Comparison of ENCODE assay signal across 18 cellular contexts in the genomic region with DNA sequence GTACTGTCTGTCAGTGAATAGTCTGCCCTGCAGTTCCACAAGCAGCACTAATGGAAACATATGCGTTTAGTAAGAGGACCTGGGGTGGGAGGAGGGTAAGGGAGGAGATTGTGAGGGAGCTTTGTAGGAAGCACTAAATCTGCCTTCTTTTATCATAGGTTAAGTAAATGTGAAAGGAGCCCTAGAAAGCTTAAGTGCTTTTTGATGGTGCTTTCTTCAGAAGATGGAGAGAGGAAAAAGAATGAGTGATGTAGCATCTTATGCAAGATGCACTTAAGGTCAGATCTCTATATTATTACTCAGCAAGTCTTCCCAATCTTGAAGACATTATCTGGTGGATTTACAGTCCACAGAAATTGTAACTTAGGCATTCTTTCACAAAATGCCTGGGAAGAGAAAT.
DNase-seq lines count a peak whose midpoint lies in the region; ATAC-seq and TF ChIP-seq lines count a peak whose summit lies in the region.
"Had no signal": no experiment of that assay in that cellular context is flagged by ENCODE, and none has a peak within 500 bp of the region (broad histone marks: within the 10 kb centered on the region; RNA-seq: fewer than 3 reads in every experiment).

No MANE protein-coding gene starts in this region.

- no peaks in the 10 kb centered on the region for H3K27me3 Mint-ChIP-seq in MCF 10A (ENCODE audit: insufficient read depth, unreplicated experiment)

- H3K27ac Mint-ChIP-seq in MCF 10A (ENCODE audit: low read depth, unreplicated experiment) = no peak overlapping the region

- dilution Hi-C loops in mammary epithelial cell (cut with HindIII; ENCODE audit: low sequenced_read_pairs) = no loop called here

- no peak overlapping the region for H3K4me3 Mint-ChIP-seq in MCF 10A (ENCODE audit: unreplicated experiment)
- H3K4me3 Mint-ChIP-seq: CD14-positive monocyte had no signal

- in situ Hi-C loops in mammary epithelial cell (cut with MboI; ENCODE audit: low sequenced_read_pairs in 2 of 2) (no loop called here), astrocyte of the spinal cord (cut with HindIII; ENCODE audit: low sequenced_read_pairs) (no loop called here)

- BruUV-seq in mammary epithelial cell (replicated peaks; lab: Mats Ljungman, UMichigan) (no TSS peak), MCF 10A (replicated peaks; lab: Mats Ljungman, UMichigan) (no TSS peak), A673 (replicated peaks; lab: Mats Ljungman, UMichigan) (no TSS peak)

- H3K27ac ChIP-seq in mammary epithelial cell (ENCODE audit: insufficient read depth, low read depth, low read length) = no peak overlapping the region
- no peak overlapping the region for H3K27ac ChIP-seq in A673 (ENCODE audit: low read depth, low read length, poor library complexity, severe bottlenecking)
- H3K27ac ChIP-seq: PC-9 had no signal

- intact Hi-C loops in mammary epithelial cell (cut with micrococcal nuclease) = no loop called here
- intact Hi-C loops in MCF 10A (cut with micrococcal nuclease) = no loop called here
- intact Hi-C loops in A673 (cut with micrococcal nuclease; ENCODE audit: unreplicated experiment) = no loop called here

- H2AFZ ChIP-seq in mammary epithelial cell (ENCODE audit: low read depth, low read length) = peak overlapping the region; percentile 12
- H2AFZ ChIP-seq: PC-9 had no signal

- TF ChIP-seq CTCF in mammary epithelial cell (conservative IDR thresholded peaks at IDR 0.05 in 1 of 2, IDR thresholded peaks at IDR 0.05 in 1 of 2; ENCODE audit: extremely low read depth in 1 of 2, insufficient read depth in 1 of 2, low read depth in 1 of 2, low read length in 2 of 2) (no peak), MCF 10A (IDR thresholded peaks at IDR 0.05; ENCODE audit: unreplicated experiment) (no peak), astrocyte of the spinal cord (IDR thresholded peaks at IDR 0.05; ENCODE audit: low read depth, low read length) (no peak), A673 (conservative IDR thresholded peaks at IDR 0.05; ENCODE audit: low read depth, low read length) (no peak)

- no peaks in the 10 kb centered on the region for H3K9me3 Mint-ChIP-seq in MCF 10A (ENCODE audit: unreplicated experiment)

- no peak overlapping the region for H3K4me2 ChIP-seq in mammary epithelial cell (ENCODE audit: insufficient read depth, low read depth, low read length)
- H3K4me2 ChIP-seq: PC-9 had no signal

- H3K9ac ChIP-seq in mammary epithelial cell (ENCODE audit: insufficient read depth, low read length) = no peak overlapping the region

- DNase-seq in mammary epithelial cell = no peak
- DNase-seq in MCF 10A (ENCODE audit: unreplicated experiment) = no peak
- peak; percentile 15 for DNase-seq in astrocyte of the spinal cord (ENCODE audit: low read depth, low spot score)
- DNase-seq in iris pigment epithelial cell (ENCODE audit: low read depth) = peak; percentile 67
- peak; percentile 21 for DNase-seq in stromal cell of bone marrow (ENCODE audit: low read depth)
- DNase-seq in A673 (ENCODE audit: low spot score) = no peak
- no peak for DNase-seq in epidermal melanocyte (ENCODE audit: insufficient read length, low spot score)
- DNase-seq: COR-L47, DMS153, Karpas-422, NCI-H1417 treated with DMSO at 0.1 percent for 48 hours, NCI-H2029 treated with DMSO at 0.1 percent for 48 hours, NCI-H446 treated with DMSO at 0.1 percent for 48 hours, NCI-H748 treated with DMSO at 0.1 percent for 48 hours, PC-9 had no signal

- no peak for ATAC-seq in GM21786 (IDR thresholded peaks at IDR 0.05; ENCODE audit: unreplicated experiment)
- ATAC-seq: GM12878 had no signal

- H3K36me3 Mint-ChIP-seq in MCF 10A (ENCODE audit: insufficient read depth, unreplicated experiment) = no peaks in the 10 kb centered on the region
- H3K36me3 Mint-ChIP-seq: CD14-positive monocyte had no signal

- H3K4me1 Mint-ChIP-seq in MCF 10A (ENCODE audit: insufficient read depth, unreplicated experiment) = peaks cover 22% of the 10 kb centered on the region
- H3K4me1 Mint-ChIP-seq: CD14-positive monocyte had no signal

- CTCF ChIA-PET in mammary epithelial cell (lab: Charles Lee; ENCODE audit: low non-redundant PET) (no interaction called here), MCF 10A (lab: Yijun Ruan, JAX) (interaction anchor here (0.5 kb wide), 1 partner anchor 616 kb away, joined by 4 read pairs; no protein-coding TSS in a partner anchor), A673 (lab: Charles Lee) (no interaction called here)

- H3K9me3 ChIP-seq in mammary epithelial cell (replicated peaks; ENCODE audit: insufficient read depth, low read length) (no peaks in the 10 kb centered on the region), A673 (ENCODE audit: low read depth, low read length, poor library complexity, severe bottlenecking) (no peaks in the 10 kb centered on the region)

- POLR2A ChIA-PET in MCF 10A (lab: Yijun Ruan, JAX) = no interaction called here
- POLR2A ChIA-PET in A673 (lab: Charles Lee; ENCODE audit: low non-redundant PET) = no interaction called here

- H3K36me3 ChIP-seq in mammary epithelial cell (ENCODE audit: insufficient read depth, low read length) = no peaks in the 10 kb centered on the region
- no peaks in the 10 kb centered on the region for H3K36me3 ChIP-seq in A673 (ENCODE audit: insufficient read depth, low read length, poor library complexity, severe bottlenecking)

- H3K4me3 ChIP-seq in mammary epithelial cell (replicated peaks in 1 of 3; ENCODE audit: insufficient read depth in 1 of 3, low read depth in 2 of 3, low read length in 3 of 3) (no peak overlapping the region), astrocyte of the spinal cord (ENCODE audit: low read depth, low read length) (no peak overlapping the region), A673 (ENCODE audit: low read depth, low read length, poor library complexity, severe bottlenecking) (no peak overlapping the region)
- H3K4me3 ChIP-seq: GM12878, PC-9 had no signal

- no peaks in the 10 kb centered on the region for H3K79me2 ChIP-seq in mammary epithelial cell (ENCODE audit: insufficient read depth, low read length)

- peaks cover 13% of the 10 kb centered on the region for H3K4me1 ChIP-seq in mammary epithelial cell (ENCODE audit: insufficient read depth, low read length)
- no peaks in the 10 kb centered on the region for H3K4me1 ChIP-seq in A673 (ENCODE audit: insufficient read depth, low read length, poor library complexity, severe bottlenecking)

- WGBS in mammary epithelial cell (ENCODE audit: low coverage, missing lambda C conversion rate) = 33% methylated on average over 1 of the region's 1 CpG

- H3K27me3 ChIP-seq in mammary epithelial cell (ENCODE audit: insufficient read depth, low read length) (no peaks in the 10 kb centered on the region), A673 (replicated peaks; ENCODE audit: insufficient read depth, low read depth, low read length, poor library complexity) (no peaks in the 10 kb centered on the region)

- no peaks in the 10 kb centered on the region for H4K20me1 ChIP-seq in mammary epithelial cell (ENCODE audit: insufficient read depth, low read length)

Comparison
In these comparisons a context has a peak if more than half of its experiments do, and no peak if none do; other contexts are left out.
1. DNase-seq: peak in astrocyte of the spinal cord (single experiment), iris pigment epithelial cell (single experiment) and stromal cell of bone marrow (single experiment); none in mammary epithelial cell (single experiment), MCF 10A (single experiment), A673 (single experiment) and epidermal melanocyte (single experiment).